10 cellular contexts compared by ENCODE assay signal in the genomic region with DNA sequence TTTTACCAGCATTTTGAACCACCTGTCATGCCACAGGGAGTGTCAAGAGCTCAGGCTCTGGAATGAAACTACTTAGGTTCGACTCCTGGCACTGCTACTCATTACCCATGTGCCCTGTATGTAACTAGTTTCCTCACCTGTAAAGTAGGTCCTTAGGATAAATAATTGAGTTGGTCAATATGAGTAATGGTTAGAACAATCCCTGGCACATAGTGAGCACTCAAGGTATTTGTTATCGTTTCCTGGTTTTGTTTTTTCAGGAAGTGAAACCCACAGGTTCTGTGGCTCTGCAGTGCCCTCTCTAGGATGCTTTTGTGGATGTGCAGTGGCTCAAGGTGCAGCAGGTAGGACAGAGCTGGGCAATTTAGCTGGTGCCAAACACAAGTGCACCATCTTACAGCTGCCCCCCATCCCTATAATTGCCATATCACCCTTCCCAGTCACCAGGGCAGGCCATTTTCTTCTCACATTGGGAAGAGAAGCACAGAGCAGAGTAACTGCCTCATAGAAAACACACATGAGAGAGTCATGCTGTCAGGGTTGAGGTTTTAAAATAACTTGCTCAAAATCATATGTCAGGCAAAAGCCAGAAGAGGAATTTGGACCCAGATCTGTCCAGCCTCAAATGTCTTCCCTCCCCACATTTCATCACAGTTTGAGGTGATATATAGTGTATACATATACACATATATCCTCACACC.
A peak's percentile ranks its signal among the peaks of the same experiment; 100 is the strongest.
DNase-seq lines count a peak whose midpoint lies in the region; ATAC-seq and TF ChIP-seq lines count a peak whose summit lies in the region.
"Had no signal": no experiment of that assay in that cellular context is flagged by ENCODE, and none has a peak within 500 bp of the region (broad histone marks: within the 10 kb centered on the region; RNA-seq: fewer than 3 reads in every experiment).

No MANE protein-coding gene starts in this region.

- POLR2A ChIA-PET in OCI-LY7 (lab: Charles Lee), result interaction anchor here (0.7 kb wide), 1 partner anchor 136 kb away, joined by 3 read pairs; no protein-coding TSS in a partner anchor

- H3K9me2 ChIP-seq in OCI-LY7 (ENCODE audit: insufficient read depth, low read length), result no peaks in the 10 kb centered on the region

- H3K4me3 ChIP-seq in OCI-LY7 (ENCODE audit: low read depth, low read length, poor library complexity, severe bottlenecking), result no peak overlapping the region
- H3K4me3 ChIP-seq: thoracic aorta had no signal

- DNase-seq in DMS53 treated with DMSO at 0.1 percent for 48 hours (lab: John Stamatoyannopoulos, UW; ENCODE audit: unreplicated experiment), result peak; percentile 88
- peak; percentile 81 for DNase-seq in OCI-LY7 (ENCODE audit: low spot score)
- peak; percentile 42 to 59 for DNase-seq in foreskin keratinocyte
- DNase-seq in NCI-H2107 (lab: John Stamatoyannopoulos, UW), result no peak
- no peak for DNase-seq in omental fat pad (ENCODE audit: low spot score)
- no peak for DNase-seq in NCI-H1048 (lab: John Stamatoyannopoulos, UW)

- peak overlapping the region; percentile 91 for H2AFZ ChIP-seq in OCI-LY7 (ENCODE audit: low read length)

- no peaks in the 10 kb centered on the region for H3K27me3 ChIP-seq in foreskin keratinocyte

- ATAC-seq in GM19043 (IDR thresholded peaks at IDR 0.05; ENCODE audit: low read depth, unreplicated experiment) (peak; percentile 94), HG03103 (IDR thresholded peaks at IDR 0.05; ENCODE audit: low read depth, unreplicated experiment) (peak; percentile 90), foreskin keratinocyte (peak; percentile 34), omental fat pad (ENCODE audit: low FRiP score) (no peak)
- ATAC-seq: Panc1 had no signal

- no peaks in the 10 kb centered on the region for H3K9me3 ChIP-seq in OCI-LY7 (ENCODE audit: low read length)
- H3K9me3 ChIP-seq: thoracic aorta had no signal

- peak overlapping the region; percentile 46; the same call in 1 of the 2 replicates for H3K4me2 ChIP-seq in OCI-LY7 (ENCODE audit: low read length)

- intact Hi-C loops in OCI-LY7 (cut with micrococcal nuclease; ENCODE audit: unreplicated experiment), result no loop called here

- H3K79me2 ChIP-seq in OCI-LY7 (ENCODE audit: insufficient read depth, low read depth, low read length), result no peaks in the 10 kb centered on the region

- H3K36me3 ChIP-seq in OCI-LY7 (ENCODE audit: insufficient read depth, low read length), result no peaks in the 10 kb centered on the region
- H3K36me3 ChIP-seq: thoracic aorta had no signal

- no TSS peak for BruUV-seq in OCI-LY7 (replicated peaks; lab: Mats Ljungman, UMichigan)

- H3K27ac ChIP-seq in OCI-LY7 (ENCODE audit: low read depth, low read length, poor library complexity, severe bottlenecking) (no peak overlapping the region), foreskin keratinocyte (no peak overlapping the region)
- H3K27ac ChIP-seq: thoracic aorta had no signal

- H4K20me1 ChIP-seq in OCI-LY7 (ENCODE audit: insufficient read depth, low read length), result no peaks in the 10 kb centered on the region

- H3K4me1 ChIP-seq in OCI-LY7 (ENCODE audit: insufficient read depth, low read length, poor library complexity, severe bottlenecking), result peaks cover 10% of the 10 kb centered on the region
- no peaks in the 10 kb centered on the region for H3K4me1 ChIP-seq in foreskin keratinocyte

- CTCF ChIA-PET in OCI-LY7 (lab: Charles Lee; ENCODE audit: unreplicated experiment), result interaction anchor here (0.6 kb wide), 1 partner anchor 11 kb away, joined by 3 read pairs; no protein-coding TSS in a partner anchor

- TF ChIP-seq CTCF in OCI-LY7 (conservative IDR thresholded peaks at IDR 0.05; ENCODE audit: low read length) (peak; percentile 91), foreskin keratinocyte (conservative IDR thresholded peaks at IDR 0.05) (peak; percentile 69), omental fat pad (IDR thresholded peaks at IDR 0.05) (no peak)

Comparison
In these comparisons a context has a peak if more than half of its experiments do, and no peak if none do; other contexts are left out.
1. DNase-seq: peak in DMS53 treated with DMSO at 0.1 percent for 48 hours (single experiment), OCI-LY7 (single experiment) and foreskin keratinocyte (2 of 2); none in NCI-H2107 (single experiment), omental fat pad (single experiment) and NCI-H1048 (single experiment).
2. CTCF ChIP-seq: peak in OCI-LY7 (single experiment) and foreskin keratinocyte (single experiment); none in omental fat pad (0 of 3).